33 cellular contexts compared by ENCODE assay signal in the genomic region with DNA sequence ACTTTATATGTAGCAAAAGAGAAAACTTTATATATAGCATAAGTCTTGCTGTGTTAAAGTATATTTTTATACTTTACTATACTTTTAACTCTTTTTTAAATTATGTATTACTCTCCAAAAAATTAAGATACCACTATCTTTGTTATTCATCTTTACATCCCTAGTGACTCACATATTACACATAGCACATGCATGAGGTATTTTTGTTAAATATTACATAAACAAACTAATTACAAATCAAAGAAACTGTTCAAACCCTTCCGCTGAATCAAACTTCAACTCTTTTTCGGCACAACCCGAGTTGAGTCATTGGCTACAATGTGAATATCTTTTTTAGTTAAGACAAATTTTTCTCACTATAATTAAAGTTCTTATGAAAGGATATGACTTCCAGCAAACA. TPM values are rescaled to one million over a fixed set of nuclear protein-coding genes. Genes with fewer than 3 reads are reported as not detected.
A peak's percentile ranks its signal among the peaks of the same experiment; 100 is the strongest.
DNase-seq lines count a peak whose midpoint lies in the region; ATAC-seq, FAIRE-seq and TF ChIP-seq lines count a peak whose summit lies in the region.
"Had no signal": no experiment of that assay in that cellular context is flagged by ENCODE, and none has a peak within 500 bp of the region (broad histone marks: within the 10 kb centered on the region; RNA-seq: fewer than 3 reads in every experiment).

No MANE protein-coding gene starts in this region.

- H3K4me3 Mint-ChIP-seq in T-helper 2 cell treated with Interferon-gamma antibody and Interleukin-4, amounts not matched to agents 5 μg/mL and 100 μg/mL, for 36 hours, result no peak overlapping the region
- no peak overlapping the region for H3K4me3 Mint-ChIP-seq in activated T-helper 1 cell treated with anti-CD3 and anti-CD28 coated beads, Interleukin-12 subunit alpha, Interleukin-12 subunit beta, Interleukin-2, Interleukin-4 antibody, amounts not matched to agents 30 ng/mL and 10 ng/mL and 1 ng/mL, durations not matched to agents 14 hours and 24 hours and 36 hours
- H3K4me3 Mint-ChIP-seq: activated CD8-positive, alpha-beta T cell treated with anti-CD3 and anti-CD28 coated beads, Interleukin-2, amount 10 ng/mL, durations not matched to agents 7 days and 5 days; activated naive CD8-positive, alpha-beta T cell; CD14-positive monocyte; GM23338; neural crest cell had no signal

- no peak overlapping the region for H3K4me2 ChIP-seq in mammary epithelial cell (ENCODE audit: insufficient read depth, low read depth, low read length)
- H3K4me2 ChIP-seq: GM23338, smooth muscle cell had no signal

- peaks cover 15% of the 10 kb centered on the region for H3K36me3 Mint-ChIP-seq in T-helper 2 cell treated with Interferon-gamma antibody and Interleukin-4, amounts not matched to agents 5 μg/mL and 100 μg/mL, for 36 hours (ENCODE audit: low read depth)
- H3K36me3 Mint-ChIP-seq in activated T-helper 1 cell treated with anti-CD3 and anti-CD28 coated beads, Interleukin-12 subunit alpha, Interleukin-12 subunit beta, Interleukin-2, Interleukin-4 antibody, amounts not matched to agents 30 ng/mL and 10 ng/mL and 1 ng/mL, durations not matched to agents 14 hours and 24 hours and 36 hours (ENCODE audit: low read depth), result peaks cover 15% of the 10 kb centered on the region

- BruUV-seq in mammary epithelial cell (replicated peaks; lab: Mats Ljungman, UMichigan), result no TSS peak

- CTCF ChIA-PET in mammary epithelial cell (lab: Charles Lee; ENCODE audit: low non-redundant PET), result no interaction called here

- ATAC-seq in HG03457 (IDR thresholded peaks at IDR 0.05; ENCODE audit: unreplicated experiment), result no peak
- ATAC-seq: activated CD8-positive, alpha-beta T cell treated with anti-CD3 and anti-CD28 coated beads, Interleukin-2, amount 10 ng/mL, durations not matched to agents 7 days and 5 days; GM23338 had no signal

- H2AFZ ChIP-seq in mammary epithelial cell (ENCODE audit: low read depth, low read length), result no peak overlapping the region
- H2AFZ ChIP-seq: GM23338 had no signal

- H3K79me2 ChIP-seq in mammary epithelial cell (ENCODE audit: insufficient read depth, low read length), result no peaks in the 10 kb centered on the region

- no peaks in the 10 kb centered on the region for H3K4me1 ChIP-seq in mammary epithelial cell (ENCODE audit: insufficient read depth, low read length)
- H3K4me1 ChIP-seq: Caco-2, left ventricle myocardium inferior, suprapubic skin, upper lobe of left lung had no signal

- peak; percentile 25 for FAIRE-seq in A204.1 (lab: Jason Lieb, UNC)

- H3K9ac ChIP-seq in mammary epithelial cell (ENCODE audit: insufficient read depth, low read length), result no peak overlapping the region

- TF ChIP-seq CTCF in mammary epithelial cell (conservative IDR thresholded peaks at IDR 0.05 in 1 of 2, IDR thresholded peaks at IDR 0.05 in 1 of 2; ENCODE audit: extremely low read depth in 1 of 2, insufficient read depth in 1 of 2, low read depth in 1 of 2, low read length in 2 of 2) (no peak), fibroblast of villous mesenchyme (IDR thresholded peaks at IDR 0.05; ENCODE audit: insufficient read depth, low read depth, low read length) (no peak)

- no peaks in the 10 kb centered on the region for H3K4me1 Mint-ChIP-seq in T-helper 2 cell treated with Interferon-gamma antibody and Interleukin-4, amounts not matched to agents 5 μg/mL and 100 μg/mL, for 36 hours (ENCODE audit: low read depth)
- no peaks in the 10 kb centered on the region for H3K4me1 Mint-ChIP-seq in activated T-helper 1 cell treated with anti-CD3 and anti-CD28 coated beads, Interleukin-12 subunit alpha, Interleukin-12 subunit beta, Interleukin-2, Interleukin-4 antibody, amounts not matched to agents 30 ng/mL and 10 ng/mL and 1 ng/mL, durations not matched to agents 14 hours and 24 hours and 36 hours (ENCODE audit: low read depth)
- H3K4me1 Mint-ChIP-seq: CD14-positive monocyte, GM23338, neural crest cell had no signal

- intact Hi-C loops in mammary epithelial cell (cut with micrococcal nuclease), result no loop called here
- intact Hi-C loops in activated T-helper 1 cell treated with anti-CD3 and anti-CD28 coated beads, Interleukin-12 subunit alpha, Interleukin-12 subunit beta, Interleukin-2, Interleukin-4 antibody, amounts not matched to agents 30 ng/mL and 10 ng/mL and 1 ng/mL, durations not matched to agents 14 hours and 24 hours and 36 hours (cut with micrococcal nuclease), result no loop called here

- H3K27ac Mint-ChIP-seq in T-helper 2 cell treated with Interferon-gamma antibody and Interleukin-4, amounts not matched to agents 5 μg/mL and 100 μg/mL, for 36 hours, result no peak overlapping the region
- no peak overlapping the region for H3K27ac Mint-ChIP-seq in activated T-helper 1 cell treated with anti-CD3 and anti-CD28 coated beads, Interleukin-12 subunit alpha, Interleukin-12 subunit beta, Interleukin-2, Interleukin-4 antibody, amounts not matched to agents 30 ng/mL and 10 ng/mL and 1 ng/mL, durations not matched to agents 14 hours and 24 hours and 36 hours
- H3K27ac Mint-ChIP-seq: activated CD8-positive, alpha-beta T cell treated with anti-CD3 and anti-CD28 coated beads, Interleukin-2, amount 10 ng/mL, durations not matched to agents 7 days and 5 days; activated naive CD8-positive, alpha-beta T cell; CD14-positive monocyte; GM23338 had no signal

- DNase-seq in HS-5 (ENCODE audit: low read depth) (peak; percentile 29), mammary epithelial cell (peak; percentile 31), fibroblast of villous mesenchyme (ENCODE audit: low read depth) (peak; percentile 27), medulla oblongata (ENCODE audit: extremely low spot score) (no peak)
- no peak for DNase-seq in T-helper 2 cell treated with Interferon-gamma antibody and Interleukin-4, amounts not matched to agents 5 μg/mL and 100 μg/mL, for 36 hours (ENCODE audit: low spot score)
- DNase-seq in activated T-helper 1 cell treated with anti-CD3 and anti-CD28 coated beads, Interleukin-12 subunit alpha, Interleukin-12 subunit beta, Interleukin-2, Interleukin-4 antibody, amounts not matched to agents 30 ng/mL and 10 ng/mL and 1 ng/mL, durations not matched to agents 14 hours and 24 hours and 36 hours (ENCODE audit: low spot score), result no peak
- DNase-seq: activated CD8-positive, alpha-beta T cell treated with anti-CD3 and anti-CD28 coated beads, Interleukin-2, amount 10 ng/mL, durations not matched to agents 7 days and 5 days; activated effector memory CD4-positive, alpha-beta T cell treated with Interleukin-2 at 50 U/mL for 16 hours; activated T-cell treated with anti-CD3 and anti-CD28 coated beads for 4 hours; aorta; Caco-2; caudate nucleus; DMS53; GF-D8; islet precursor cell; left ventricle myocardium inferior; NCI-H1417 treated with DMSO at 0.1 percent for 48 hours; NCI-H2081; NCI-H526; NK-92 treated with Interleukin-12 subunit alpha and Interleukin-12 subunit beta, amount 100 ng/mL, for 24 hours; Right ventricle myocardium superior; stimulated activated naive CD4-positive, alpha-beta T cell treated with Interleukin-2 at 50 U/mL for 16 hours; upper lobe of left lung had no signal

- H3K4me3 ChIP-seq in mammary epithelial cell (replicated peaks in 1 of 3; ENCODE audit: insufficient read depth in 1 of 3, low read depth in 2 of 3, low read length in 3 of 3) (no peak overlapping the region), fibroblast of villous mesenchyme (ENCODE audit: low read depth, low read length) (no peak overlapping the region)
- H3K4me3 ChIP-seq: esophagus muscularis mucosa, GM23338, left ventricle myocardium inferior, smooth muscle cell, suprapubic skin, upper lobe of left lung had no signal

- no peaks in the 10 kb centered on the region for H3K27me3 Mint-ChIP-seq in T-helper 2 cell treated with Interferon-gamma antibody and Interleukin-4, amounts not matched to agents 5 μg/mL and 100 μg/mL, for 36 hours (ENCODE audit: low read depth)
- H3K27me3 Mint-ChIP-seq in activated T-helper 1 cell treated with anti-CD3 and anti-CD28 coated beads, Interleukin-12 subunit alpha, Interleukin-12 subunit beta, Interleukin-2, Interleukin-4 antibody, amounts not matched to agents 30 ng/mL and 10 ng/mL and 1 ng/mL, durations not matched to agents 14 hours and 24 hours and 36 hours (ENCODE audit: insufficient read depth), result no peaks in the 10 kb centered on the region
- H3K27me3 Mint-ChIP-seq: activated naive CD8-positive, alpha-beta T cell had no signal

- WGBS in mammary epithelial cell (ENCODE audit: low coverage, missing lambda C conversion rate), result 81% methylated on average over 3 of the region's 3 CpGs

- H3K36me3 ChIP-seq in mammary epithelial cell (ENCODE audit: insufficient read depth, low read length), result peaks cover 7% of the 10 kb centered on the region

- no peak overlapping the region for H3K27ac ChIP-seq in mammary epithelial cell (ENCODE audit: insufficient read depth, low read depth, low read length)
- H3K27ac ChIP-seq: esophagus muscularis mucosa, HL-60, left ventricle myocardium inferior, suprapubic skin, upper lobe of left lung had no signal

- no peaks in the 10 kb centered on the region for H3K9me3 ChIP-seq in mammary epithelial cell (replicated peaks; ENCODE audit: insufficient read depth, low read length)
- H3K9me3 ChIP-seq: Caco-2, esophagus muscularis mucosa, left ventricle myocardium inferior, suprapubic skin, upper lobe of left lung had no signal

- in situ Hi-C loops in mammary epithelial cell (cut with MboI; ENCODE audit: low sequenced_read_pairs in 2 of 2), result no loop called here

- no peaks in the 10 kb centered on the region for H3K9me3 Mint-ChIP-seq in T-helper 2 cell treated with Interferon-gamma antibody and Interleukin-4, amounts not matched to agents 5 μg/mL and 100 μg/mL, for 36 hours
- no peaks in the 10 kb centered on the region for H3K9me3 Mint-ChIP-seq in activated T-helper 1 cell treated with anti-CD3 and anti-CD28 coated beads, Interleukin-12 subunit alpha, Interleukin-12 subunit beta, Interleukin-2, Interleukin-4 antibody, amounts not matched to agents 30 ng/mL and 10 ng/mL and 1 ng/mL, durations not matched to agents 14 hours and 24 hours and 36 hours
- H3K9me3 Mint-ChIP-seq: GM23338, neural crest cell had no signal

- dilution Hi-C loops in mammary epithelial cell (cut with HindIII; ENCODE audit: low sequenced_read_pairs), result no loop called here

- H3K27me3 ChIP-seq in mammary epithelial cell (ENCODE audit: insufficient read depth, low read length), result no peaks in the 10 kb centered on the region
- H3K27me3 ChIP-seq: esophagus muscularis mucosa, suprapubic skin, upper lobe of left lung had no signal

- H4K20me1 ChIP-seq in mammary epithelial cell (ENCODE audit: insufficient read depth, low read length), result no peaks in the 10 kb centered on the region

RNA-seq across cellular contexts. Expression of gene NADK2, which starts 32.1 kb away (rescaled TPM):
- 10 to 100 TPM; 18.5 to 21.1 TPM for total RNA-seq in mammary epithelial cell
- 6.6 TPM for polyA plus RNA-seq in mammary epithelial cell
- polyA minus RNA-seq in mammary epithelial cell, result 22.0 TPM
- 21.9 and 36.3 TPM in 2 replicates for total RNA-seq in fibroblast of villous mesenchyme
- total RNA-seq in activated T-helper 1 cell treated with anti-CD3 and anti-CD28 coated beads, Interleukin-12 subunit alpha, Interleukin-12 subunit beta, Interleukin-2, Interleukin-4 antibody, amounts not matched to agents 30 ng/mL and 10 ng/mL and 1 ng/mL, durations not matched to agents 14 hours and 24 hours and 36 hours, result 21.7 and 25.1 TPM in 2 replicates

RNA-seq across cellular contexts. Expression of gene SKP2, which starts 57.8 kb away (rescaled TPM):
- 10 to 100 TPM; 39.3 to 53.3 TPM for total RNA-seq in mammary epithelial cell
- polyA plus RNA-seq in mammary epithelial cell, result 29.4 TPM
- 80.3 TPM for polyA minus RNA-seq in mammary epithelial cell
- total RNA-seq in fibroblast of villous mesenchyme, result 36.7 and 142 TPM in 2 replicates
- total RNA-seq in activated T-helper 1 cell treated with anti-CD3 and anti-CD28 coated beads, Interleukin-12 subunit alpha, Interleukin-12 subunit beta, Interleukin-2, Interleukin-4 antibody, amounts not matched to agents 30 ng/mL and 10 ng/mL and 1 ng/mL, durations not matched to agents 14 hours and 24 hours and 36 hours, result 54.6 and 61.2 TPM in 2 replicates

RNA-seq across cellular contexts. Expression of gene LMBRD2, which starts 58.0 kb away (rescaled TPM):
- 10 to 100 TPM in 1 of 2 donors, 1 to 10 TPM in 1; 8.8 to 20.5 TPM for total RNA-seq in mammary epithelial cell
- polyA plus RNA-seq in mammary epithelial cell, result 1.7 TPM
- 4.2 TPM for polyA minus RNA-seq in mammary epithelial cell
- total RNA-seq in fibroblast of villous mesenchyme, result 12.9 and 23.7 TPM in 2 replicates
- 8.9 and 12.3 TPM in 2 replicates for total RNA-seq in activated T-helper 1 cell treated with anti-CD3 and anti-CD28 coated beads, Interleukin-12 subunit alpha, Interleukin-12 subunit beta, Interleukin-2, Interleukin-4 antibody, amounts not matched to agents 30 ng/mL and 10 ng/mL and 1 ng/mL, durations not matched to agents 14 hours and 24 hours and 36 hours

Comparison
In these comparisons a context has a peak if more than half of its experiments do, and no peak if none do; other contexts are left out.
1. DNase-seq: peak in HS-5 (single experiment), mammary epithelial cell (single experiment) and fibroblast of villous mesenchyme (single experiment); none in T-helper 2 cell treated with Interferon-gamma antibody and Interleukin-4, amounts not matched to agents 5 μg/mL and 100 μg/mL, for 36 hours (single experiment), medulla oblongata (single experiment) and activated T-helper 1 cell treated with anti-CD3 and anti-CD28 coated beads, Interleukin-12 subunit alpha, Interleukin-12 subunit beta, Interleukin-2, Interleukin-4 antibody, amounts not matched to agents 30 ng/mL and 10 ng/mL and 1 ng/mL, durations not matched to agents 14 hours and 24 hours and 36 hours (single experiment).